8 cellular contexts compared by ENCODE assay signal in the genomic region with DNA sequence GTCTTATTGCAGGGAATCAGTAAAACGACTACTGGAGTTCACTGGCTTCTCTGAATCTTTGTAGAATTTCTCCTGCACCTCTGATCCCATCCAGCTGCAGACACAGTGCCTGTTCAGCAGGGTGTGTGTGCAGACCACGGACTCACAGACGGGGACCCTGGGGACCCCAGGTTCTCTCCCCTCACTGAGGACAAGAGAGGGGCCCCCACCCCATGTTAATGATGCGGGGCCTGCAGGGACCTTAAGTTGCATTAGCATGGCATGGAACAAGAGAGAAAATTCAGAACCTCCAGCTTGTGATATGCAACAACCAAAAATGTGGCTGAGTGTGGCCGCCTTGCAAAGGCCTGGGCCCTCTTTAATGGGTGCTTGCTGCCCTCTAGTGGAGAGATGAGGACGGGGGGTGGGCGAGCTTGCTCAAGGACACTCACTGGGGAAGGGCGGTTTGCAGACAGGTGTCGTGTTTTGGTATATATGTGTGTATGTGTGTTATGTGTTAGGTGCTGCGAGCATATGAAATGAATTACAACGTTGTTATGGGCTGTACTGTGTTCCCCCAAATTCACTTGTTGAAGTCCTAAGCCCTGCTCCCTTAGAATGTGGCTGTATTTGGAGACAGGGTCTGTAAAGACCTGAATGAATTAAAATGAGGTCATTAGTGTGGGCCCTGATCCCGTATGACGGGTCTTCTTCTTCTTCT.
DNase-seq lines count a peak whose midpoint lies in the region; ATAC-seq and TF ChIP-seq lines count a peak whose summit lies in the region.

No MANE protein-coding gene starts in this region.

- ATAC-seq in lower lobe of right lung = peak; percentile 86 to 93
- no peak for ATAC-seq in GM19452 (IDR thresholded peaks at IDR 0.05; ENCODE audit: unreplicated experiment)

- no peak overlapping the region for H3K4me3 ChIP-seq in AG10803 (ENCODE audit: low read length)
- no peak overlapping the region for H3K4me3 ChIP-seq in lower lobe of right lung

- DNase-seq in AG10803 (ENCODE audit: low read depth) = peak; percentile 68
- DNase-seq in GOT3 (lab: John Stamatoyannopoulos, UW) = peak; percentile 25
- DNase-seq in NCI-H446 treated with DMSO at 0.1 percent for 48 hours (lab: John Stamatoyannopoulos, UW) = peak; percentile 33
- DNase-seq in activated CD4-positive, alpha-beta T cell treated with anti-CD3 and anti-CD28 coated beads, Interleukin-2, amount 50 U/mL, for 1 hour = peak; percentile 86
- DNase-seq in dermis blood vessel endothelial cell = peak; percentile 93
- peak; percentile 81 for DNase-seq in lower lobe of right lung
- DNase-seq in stimulated activated CD4-positive, alpha-beta T cell treated with anti-CD3 and anti-CD28 coated beads, TNF-alpha, amount 100 ng/mL, for 48 hours (ENCODE audit: low read depth in 3 of 3) = peak; percentile 78 to 85 (median 78)

- no peaks in the 10 kb centered on the region for H3K27me3 ChIP-seq in lower lobe of right lung (ENCODE audit: low read depth)

- intact Hi-C loops in lower lobe of right lung (cut with DNase I) = loop anchor here (10.0 kb wide), 1 partner anchor 135 kb away; no protein-coding TSS in a partner anchor

- H3K36me3 ChIP-seq in lower lobe of right lung = no peaks in the 10 kb centered on the region

- H3K4me1 ChIP-seq in lower lobe of right lung = peaks cover 12% of the 10 kb centered on the region

- TF ChIP-seq CTCF in AG10803 (conservative IDR thresholded peaks at IDR 0.05; ENCODE audit: low read length) (peak; percentile 94), lower lobe of right lung (IDR thresholded peaks at IDR 0.05) (peak; percentile 95)

- H3K9me3 ChIP-seq in lower lobe of right lung = no peaks in the 10 kb centered on the region

- no peak overlapping the region for H3K27ac ChIP-seq in lower lobe of right lung

Comparison
In these comparisons a context has a peak if more than half of its experiments do, and no peak if none do; other contexts are left out.
1. DNase-seq: peak in every context shown above with its lines; median percentile 93 in dermis blood vessel endothelial cell; 86 in activated CD4-positive, alpha-beta T cell treated with anti-CD3 and anti-CD28 coated beads, Interleukin-2, amount 50 U/mL, for 1 hour; 81 in lower lobe of right lung; 78 in stimulated activated CD4-positive, alpha-beta T cell treated with anti-CD3 and anti-CD28 coated beads, TNF-alpha, amount 100 ng/mL, for 48 hours; 68 in AG10803; 33 in NCI-H446 treated with DMSO at 0.1 percent for 48 hours; 25 in GOT3.